13 cellular contexts compared by ENCODE assay signal in the genomic region with DNA sequence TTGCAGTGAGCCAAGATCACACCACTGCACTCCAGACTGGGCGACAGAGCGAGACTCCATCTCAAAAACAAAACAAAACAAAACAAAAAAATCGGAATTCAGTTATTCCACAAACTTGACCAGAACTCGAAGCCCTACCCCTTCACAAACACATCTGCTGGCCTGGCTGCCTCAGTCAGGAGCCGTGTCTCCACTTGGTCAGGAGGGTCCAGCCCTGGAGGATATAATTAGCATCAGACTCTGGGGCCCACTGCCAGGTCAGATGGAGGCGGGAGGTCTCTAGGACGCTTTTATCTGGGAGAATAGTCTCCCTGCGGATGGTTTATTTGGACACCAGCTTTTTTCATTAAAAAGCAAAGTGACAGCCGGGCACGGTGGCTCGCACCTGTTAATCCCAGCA. TPM values are rescaled to one million over a fixed set of nuclear protein-coding genes. Genes with fewer than 3 reads are reported as not detected.
A peak's percentile ranks its signal among the peaks of the same experiment; 100 is the strongest.
DNase-seq lines count a peak whose midpoint lies in the region; ATAC-seq and TF ChIP-seq lines count a peak whose summit lies in the region.
"Had no signal": no experiment of that assay in that cellular context is flagged by ENCODE, and none has a peak within 500 bp of the region (broad histone marks: within the 10 kb centered on the region; RNA-seq: fewer than 3 reads in every experiment).

No MANE protein-coding gene starts in this region.

- H3K4me3 ChIP-seq in ovary (no peak overlapping the region), vagina (no peak overlapping the region)

- no peak for ATAC-seq in activated naive CD4-positive, alpha-beta T cell treated with anti-CD3 and anti-CD28 coated beads, Interleukin-2, amount 50 U/mL, for 72 hours
- ATAC-seq in Right ventricle myocardium inferior, result peak; percentile 62
- no peak for ATAC-seq in GM21423 (IDR thresholded peaks at IDR 0.05; ENCODE audit: unreplicated experiment)

- intact Hi-C loops in Right ventricle myocardium inferior (cut with DNase I) (no loop called here), ovary (cut with DNase I) (loop anchor here in 1 of 4 donors (10.0 kb wide), 1 partner anchor 49 kb away; no protein-coding TSS in a partner anchor), vagina (cut with DNase I) (loop anchor here (5.0 to 10.0 kb wide), 2 partner anchors 49 to 1422 kb away; no protein-coding TSS in a partner anchor)

- CTCF ChIA-PET in activated naive CD4-positive, alpha-beta T cell treated with anti-CD3 and anti-CD28 coated beads, Interleukin-2, amount 10 ng/mL, durations not matched to agents 7 days and 5 days (lab: Charles Lee), result no interaction called here

- no peak for TF ChIP-seq EP300 in ovary (IDR thresholded peaks at IDR 0.05)

- no peaks in the 10 kb centered on the region for H3K36me3 Mint-ChIP-seq in activated naive CD4-positive, alpha-beta T cell treated with anti-CD3 and anti-CD28 coated beads, Interleukin-2, amount 50 U/mL, for 72 hours
- H3K36me3 Mint-ChIP-seq in activated naive CD4-positive, alpha-beta T cell treated with anti-CD3 and anti-CD28 coated beads, Interleukin-2, amount 10 ng/mL, durations not matched to agents 7 days and 5 days, result peaks cover 1% of the 10 kb centered on the region

- H3K27ac Mint-ChIP-seq in activated naive CD4-positive, alpha-beta T cell treated with anti-CD3 and anti-CD28 coated beads, Interleukin-2, amount 50 U/mL, for 72 hours, result peak overlapping the region; percentile 9 to 74
- H3K27ac Mint-ChIP-seq in activated naive CD4-positive, alpha-beta T cell treated with anti-CD3 and anti-CD28 coated beads, Interleukin-2, amount 10 ng/mL, durations not matched to agents 7 days and 5 days, result no peak overlapping the region
- H3K27ac Mint-ChIP-seq: activated T-helper 2 cell treated with anti-CD3 and anti-CD28 coated beads, Interferon-gamma antibody, Interleukin-2, Interleukin-4, amounts not matched to agents 10 μg/mL and 5 μg/mL and 100 μg/mL, durations not matched to agents 14 hours and 24 hours and 36 hours had no signal

- WGBS in ovary, 3 donors, result 20 to 33% (median 26%) methylated on average over 11 of the region's 11 CpGs

- H3K27me3 ChIP-seq in ovary (no peaks in the 10 kb centered on the region), vagina (no peaks in the 10 kb centered on the region)

- no peak for TF ChIP-seq CTCF in ovary (IDR thresholded peaks at IDR 0.05)
- no peak for TF ChIP-seq CTCF in vagina (IDR thresholded peaks at IDR 0.05)

- no peak for TF ChIP-seq POLR2A in ovary (IDR thresholded peaks at IDR 0.05)
- TF ChIP-seq POLR2A in vagina (IDR thresholded peaks at IDR 0.05), result no peak

- H3K4me1 ChIP-seq in ovary (ENCODE audit: insufficient read depth), result peaks cover 29% of the 10 kb centered on the region
- H3K4me1 ChIP-seq in vagina, result peaks cover 96% of the 10 kb centered on the region

- H3K9me3 ChIP-seq in ovary (no peaks in the 10 kb centered on the region), vagina (no peaks in the 10 kb centered on the region)

- H3K36me3 ChIP-seq in ovary (no peaks in the 10 kb centered on the region), vagina (no peaks in the 10 kb centered on the region)

- no peaks in the 10 kb centered on the region for H3K27me3 Mint-ChIP-seq in activated naive CD4-positive, alpha-beta T cell treated with anti-CD3 and anti-CD28 coated beads, Interleukin-2, amount 10 ng/mL, durations not matched to agents 7 days and 5 days

- DNase-seq in activated naive CD4-positive, alpha-beta T cell treated with anti-CD3 and anti-CD28 coated beads, Interleukin-2, amount 50 U/mL, for 72 hours (ENCODE audit: low spot score in 2 of 2), result no peak
- no peak for DNase-seq in activated naive CD4-positive, alpha-beta T cell treated with anti-CD3 and anti-CD28 coated beads, Interleukin-2, amount 10 ng/mL, durations not matched to agents 7 days and 5 days
- DNase-seq in Right ventricle myocardium inferior (ENCODE audit: missing footprints), result no peak
- peak; percentile 66 to 78 (median 67) for DNase-seq in ovary
- DNase-seq in vagina (ENCODE audit: extremely low spot score in 2 of 2), result no peak
- DNase-seq in globus pallidus (ENCODE audit: low spot score), result no peak
- no peak for DNase-seq in foreskin melanocyte
- DNase-seq: NCI-H1092; SIG-M5; stimulated activated naive CD4-positive, alpha-beta T cell treated with Interleukin-2 at 50 U/mL for 16 hours had no signal

- peaks cover 8% of the 10 kb centered on the region for H3K4me1 Mint-ChIP-seq in activated naive CD4-positive, alpha-beta T cell treated with anti-CD3 and anti-CD28 coated beads, Interleukin-2, amount 10 ng/mL, durations not matched to agents 7 days and 5 days

- peak overlapping the region; percentile 20 to 40 for H3K27ac ChIP-seq in ovary
- peak overlapping the region; percentile 77 for H3K27ac ChIP-seq in vagina

- H3K4me3 Mint-ChIP-seq in activated naive CD4-positive, alpha-beta T cell treated with anti-CD3 and anti-CD28 coated beads, Interleukin-2, amount 10 ng/mL, durations not matched to agents 7 days and 5 days, result no peak overlapping the region
- H3K4me3 Mint-ChIP-seq: neural crest cell had no signal

- no peaks in the 10 kb centered on the region for H3K9me3 Mint-ChIP-seq in activated naive CD4-positive, alpha-beta T cell treated with anti-CD3 and anti-CD28 coated beads, Interleukin-2, amount 50 U/mL, for 72 hours
- no peaks in the 10 kb centered on the region for H3K9me3 Mint-ChIP-seq in activated naive CD4-positive, alpha-beta T cell treated with anti-CD3 and anti-CD28 coated beads, Interleukin-2, amount 10 ng/mL, durations not matched to agents 7 days and 5 days
- H3K9me3 Mint-ChIP-seq: activated T-helper 2 cell treated with anti-CD3 and anti-CD28 coated beads, Interferon-gamma antibody, Interleukin-2, Interleukin-4, amounts not matched to agents 10 μg/mL and 5 μg/mL and 100 μg/mL, durations not matched to agents 14 hours and 24 hours and 36 hours; neural crest cell had no signal

RNA-seq across cellular contexts. Expression of a gene that starts 8.0 kb away (rescaled TPM):
- total RNA-seq in activated naive CD4-positive, alpha-beta T cell treated with anti-CD3 and anti-CD28 coated beads, Interleukin-2, amount 50 U/mL, for 72 hours, result 10 to 100 TPM; 18.8 to 23.0 TPM
- total RNA-seq in Right ventricle myocardium inferior (8.4 TPM), ovary (10 to 100 TPM in 6 of 7 donors, 1 to 10 TPM in 1; 9.8 to 22.3 (median 19.8) TPM), vagina (25.3 TPM)
- 10 to 100 TPM in 1 of 2 donors, 1 to 10 TPM in 1; 1.6 to 12.3 TPM for polyA plus RNA-seq in ovary

RNA-seq across cellular contexts. Expression of a gene that starts 29.5 kb away (rescaled TPM):
- 100 to 1,000 TPM; 153 to 236 TPM for total RNA-seq in activated naive CD4-positive, alpha-beta T cell treated with anti-CD3 and anti-CD28 coated beads, Interleukin-2, amount 50 U/mL, for 72 hours
- total RNA-seq in Right ventricle myocardium inferior (181 TPM), ovary (100 to 1,000 TPM; 198 to 354 (median 290) TPM), vagina (376 TPM)
- 100 to 1,000 TPM in 1 of 2 donors, 10 to 100 TPM in 1; 14.1 to 319 TPM for polyA plus RNA-seq in ovary

RNA-seq across cellular contexts. Expression of a gene that starts 43.8 kb away (rescaled TPM):
- 100 to 1,000 TPM in 1 of 2 donors, 10 to 100 TPM in 1; 75.8 to 122 TPM for total RNA-seq in activated naive CD4-positive, alpha-beta T cell treated with anti-CD3 and anti-CD28 coated beads, Interleukin-2, amount 50 U/mL, for 72 hours
- 50.3 TPM for total RNA-seq in Right ventricle myocardium inferior
- 10 to 100 TPM; 63.5 to 76.7 (median 65.9) TPM for total RNA-seq in ovary
- polyA plus RNA-seq in ovary, result 10 to 100 TPM; 52.0 to 78.3 TPM
- 131 TPM for total RNA-seq in vagina

RNA-seq across cellular contexts. Expression of a gene that starts 57.8 kb away (rescaled TPM):
- 1,000 to 10,000 TPM; 1,677 to 1,782 TPM for total RNA-seq in activated naive CD4-positive, alpha-beta T cell treated with anti-CD3 and anti-CD28 coated beads, Interleukin-2, amount 50 U/mL, for 72 hours
- total RNA-seq in Right ventricle myocardium inferior, result 737 TPM
- 1,000 to 10,000 TPM; 1,269 to 1,882 (median 1,382) TPM for total RNA-seq in ovary
- 1,000 to 10,000 TPM; 1,409 to 1,581 TPM for polyA plus RNA-seq in ovary
- total RNA-seq in vagina, result 747 TPM

Comparison
In these comparisons a context has a peak if more than half of its experiments do, and no peak if none do; other contexts are left out.
1. DNase-seq: peak in ovary (5 of 5); none in activated naive CD4-positive, alpha-beta T cell treated with anti-CD3 and anti-CD28 coated beads, Interleukin-2, amount 50 U/mL, for 72 hours (0 of 2), activated naive CD4-positive, alpha-beta T cell treated with anti-CD3 and anti-CD28 coated beads, Interleukin-2, amount 10 ng/mL, durations not matched to agents 7 days and 5 days (single experiment), Right ventricle myocardium inferior (single experiment), vagina (0 of 2), globus pallidus (single experiment) and foreskin melanocyte (single experiment).